In the genomic region with DNA sequence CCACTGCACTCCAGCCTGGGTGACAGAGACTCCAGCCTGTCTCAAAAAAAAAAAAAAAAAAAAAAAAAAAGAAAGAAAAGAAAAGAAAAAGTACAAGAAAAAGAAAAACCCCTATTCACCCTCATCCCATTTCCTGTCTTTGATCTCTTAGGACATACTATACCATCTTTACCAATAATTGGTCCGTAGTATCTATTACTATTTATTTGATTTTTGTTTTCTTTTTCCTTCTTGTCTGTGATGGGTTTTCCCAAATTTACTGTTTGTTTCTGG, we compare ENCODE assay signal across 8 cellular contexts. TPM values are rescaled to one million over a fixed set of nuclear protein-coding genes. Genes with fewer than 3 reads are reported as not detected.
DNase-seq lines count a peak whose midpoint lies in the region; ATAC-seq and TF ChIP-seq lines count a peak whose summit lies in the region.

No MANE protein-coding gene starts in this region.

- 0 out of 2 replicates have a peak overlapping the region, but pooled peaks have one; percentile 67 for H3K9ac ChIP-seq in DND-41 (ENCODE audit: low read depth, low read length)

- H3K27ac ChIP-seq in DND-41 (ENCODE audit: low read length), result no peak overlapping the region

- H3K4me3 ChIP-seq in DND-41 (ENCODE audit: low read depth in 1 of 2, low read length in 2 of 2) (peak overlapping the region in 1 of 2 experiments; percentile 92; a peak in 1 of 4 replicates), MG63 (peak overlapping the region; percentile 60)

- H3K27me3 ChIP-seq in DND-41 (ENCODE audit: insufficient read depth, low read length, poor library complexity) (peaks cover 9% of the 10 kb centered on the region), MG63 (no peaks in the 10 kb centered on the region)

- H3K9me3 ChIP-seq in DND-41 (ENCODE audit: insufficient read depth, low read length, severe bottlenecking), result no peaks in the 10 kb centered on the region
- H3K9me3 ChIP-seq in MG63, result no peaks in the 10 kb centered on the region

- H2AFZ ChIP-seq in DND-41 (ENCODE audit: low read depth, low read length), result no peak overlapping the region

- TF ChIP-seq CTCF in DND-41 (IDR thresholded peaks at IDR 0.05; ENCODE audit: borderline replicate concordance, extremely low read depth, low read length, poor library complexity, severe bottlenecking), result no peak
- TF ChIP-seq CTCF in chondrocyte (IDR thresholded peaks at IDR 0.05), result no peak
- TF ChIP-seq CTCF in osteocyte (IDR thresholded peaks at IDR 0.05), result no peak

- H3K27me3 Mint-ChIP-seq in chondrocyte (ENCODE audit: low read depth) (no peaks in the 10 kb centered on the region), osteocyte (ENCODE audit: unreplicated experiment) (no peaks in the 10 kb centered on the region)

- H3K4me1 Mint-ChIP-seq in chondrocyte (ENCODE audit: low read depth) (peaks cover 40% of the 10 kb centered on the region), osteocyte (ENCODE audit: unreplicated experiment) (peaks cover 32% of the 10 kb centered on the region)

- no peak for ATAC-seq in DND-41 (ENCODE audit: insufficient read depth, low read depth)

- peak overlapping the region; percentile 93 for H3K27ac Mint-ChIP-seq in chondrocyte (ENCODE audit: unreplicated experiment)
- peak overlapping the region; percentile 94 for H3K27ac Mint-ChIP-seq in osteocyte (ENCODE audit: unreplicated experiment)

- H3K4me3 Mint-ChIP-seq in chondrocyte (ENCODE audit: unreplicated experiment) (peak overlapping the region; percentile 38), osteocyte (ENCODE audit: unreplicated experiment) (peak overlapping the region; percentile 34)

- H4K20me1 ChIP-seq in DND-41 (ENCODE audit: insufficient read depth, low read length), result no peaks in the 10 kb centered on the region

- H3K36me3 ChIP-seq in DND-41 (ENCODE audit: insufficient read depth, low read length) (no peaks in the 10 kb centered on the region), MG63 (no peaks in the 10 kb centered on the region)

- H3K79me2 ChIP-seq in DND-41 (ENCODE audit: insufficient read depth, low read length), result no peaks in the 10 kb centered on the region

- peak overlapping the region; percentile 99 for H3K4me2 ChIP-seq in DND-41 (ENCODE audit: insufficient read depth, low read length)

- H3K9me3 Mint-ChIP-seq in chondrocyte (ENCODE audit: low read depth) (no peaks in the 10 kb centered on the region), osteocyte (ENCODE audit: unreplicated experiment) (no peaks in the 10 kb centered on the region)

- no peaks in the 10 kb centered on the region for H3K36me3 Mint-ChIP-seq in chondrocyte (ENCODE audit: low read depth)
- H3K36me3 Mint-ChIP-seq in osteocyte (ENCODE audit: unreplicated experiment), result no peaks in the 10 kb centered on the region

- DNase-seq in DND-41 (no peak), MG63 (no peak), chondrocyte (ENCODE audit: low spot score) (no peak), osteocyte (ENCODE audit: extremely low spot score, unreplicated experiment) (no peak), SKM-1 treated with dmso at 0.1 percent for 144 hours (lab: John Stamatoyannopoulos, UW; ENCODE audit: unreplicated experiment) (no peak), Ammon's horn (ENCODE audit: low spot score) (no peak), amygdala (lab: John Stamatoyannopoulos, UW) (no peak)
- DNase-seq in stimulated activated CD4-positive, alpha-beta T cell treated with anti-CD3 and anti-CD28 coated beads, Interleukin-12 subunit alpha, Interleukin-12 subunit beta, amount 100 ng/mL, for 4 hours, result no peak

- peaks cover 62% of the 10 kb centered on the region for H3K4me1 ChIP-seq in DND-41 (ENCODE audit: insufficient read depth, low read length)

RNA-seq across cellular contexts. Expression of a gene that starts 41.6 kb away (rescaled TPM):
- total RNA-seq in MG63 (2014; rRNA removed; shearing (Covaris generic); ENCODE audit: low replicate concordance), result 189 and 204 TPM in 2 replicates
- total RNA-seq in chondrocyte (135 to 411 TPM (median 140 TPM) in 3 replicates), osteocyte (152 and 162 TPM in 2 replicates)
